Comparison of ENCODE assay signal across 19 cellular contexts in the genomic region with DNA sequence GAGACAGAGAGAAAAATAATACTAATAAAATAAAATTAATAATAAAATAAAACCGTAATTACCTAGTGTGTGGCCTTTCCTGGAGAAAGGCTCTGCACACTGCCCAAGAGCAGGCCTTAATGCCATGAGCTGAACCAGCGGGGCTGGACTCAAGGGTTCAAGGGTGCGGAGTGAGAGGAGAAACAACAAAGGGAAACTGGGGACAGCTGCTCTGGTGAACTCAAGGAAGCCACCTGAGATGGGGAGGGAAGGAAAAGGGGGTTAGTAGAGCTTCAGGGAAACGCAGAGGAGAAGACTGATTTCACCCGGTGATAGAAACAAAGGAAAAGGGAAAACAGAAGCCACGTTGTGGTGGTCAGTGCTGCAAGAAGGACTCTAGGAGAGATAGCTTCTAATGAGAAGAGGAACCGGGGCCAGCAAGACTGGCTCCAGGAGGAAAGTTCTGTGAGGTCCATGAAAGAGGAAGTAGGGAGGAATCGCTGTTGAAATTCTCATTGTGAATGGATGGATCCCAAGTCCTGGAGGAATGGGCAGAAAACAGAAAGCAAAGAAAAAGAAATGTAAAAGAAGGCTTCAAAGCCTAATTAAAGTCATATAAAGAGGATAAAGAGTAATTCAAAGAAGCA. TPM values are rescaled to one million over a fixed set of nuclear protein-coding genes. Genes with fewer than 3 reads are reported as not detected.
DNase-seq lines count a peak whose midpoint lies in the region; ATAC-seq and TF ChIP-seq lines count a peak whose summit lies in the region.
"Had no signal": no experiment of that assay in that cellular context is flagged by ENCODE, and none has a peak within 500 bp of the region (broad histone marks: within the 10 kb centered on the region; RNA-seq: fewer than 3 reads in every experiment).

No MANE protein-coding gene starts in this region.

- intact Hi-C loops in sigmoid colon (cut with DNase I) (no loop called here), vagina (cut with DNase I) (loop anchor here (5.0 to 10.0 kb wide), 2 partner anchors 118 to 430 kb away; no protein-coding TSS in a partner anchor)

- no peak overlapping the region for H3K4me3 Mint-ChIP-seq in activated CD8-positive, alpha-beta memory T cell treated with anti-CD3 and anti-CD28 coated beads, Interleukin-2, amount 10 ng/mL, durations not matched to agents 7 days and 5 days
- peak overlapping the region; percentile 60 for H3K4me3 Mint-ChIP-seq in activated T-helper 17 cell treated with anti-CD3 and anti-CD28 coated beads, Interleukin-2, amount 50 U/mL, for 72 hours
- H3K4me3 Mint-ChIP-seq in progenitor cell of endocrine pancreas (ENCODE audit: low read depth), result no peak overlapping the region
- H3K4me3 Mint-ChIP-seq: naive thymus-derived CD8-positive, alpha-beta T cell; stimulated activated naive B cell treated with anti-CD40 and anti-IgM and Interleukin-4, amounts not matched to agents 10 μg/mL and 1 μg/mL and 100 μg/mL, for 72 hours had no signal

- peaks cover 13% of the 10 kb centered on the region for H3K36me3 Mint-ChIP-seq in activated CD8-positive, alpha-beta memory T cell treated with anti-CD3 and anti-CD28 coated beads, Interleukin-2, amount 10 ng/mL, durations not matched to agents 7 days and 5 days
- H3K36me3 Mint-ChIP-seq in activated T-helper 17 cell treated with anti-CD3 and anti-CD28 coated beads, Interleukin-2, amount 50 U/mL, for 72 hours (ENCODE audit: low read depth), result peaks cover 12% of the 10 kb centered on the region
- H3K36me3 Mint-ChIP-seq in progenitor cell of endocrine pancreas (ENCODE audit: insufficient read depth), result no peaks in the 10 kb centered on the region

- no peaks in the 10 kb centered on the region for H3K4me1 ChIP-seq in sigmoid colon
- H3K4me1 ChIP-seq in vagina, result no peaks in the 10 kb centered on the region
- H3K4me1 ChIP-seq: colonic mucosa had no signal

- H3K4me3 ChIP-seq in HL-60 (replicated peaks; ENCODE audit: insufficient read depth, low read length), result no peak overlapping the region
- H3K4me3 ChIP-seq in sigmoid colon, result no peak overlapping the region
- H3K4me3 ChIP-seq in vagina, result no peak overlapping the region
- H3K4me3 ChIP-seq: colonic mucosa had no signal

- peaks cover 6% of the 10 kb centered on the region for H3K27me3 Mint-ChIP-seq in activated CD8-positive, alpha-beta memory T cell treated with anti-CD3 and anti-CD28 coated beads, Interleukin-2, amount 10 ng/mL, durations not matched to agents 7 days and 5 days
- H3K27me3 Mint-ChIP-seq in activated T-helper 17 cell treated with anti-CD3 and anti-CD28 coated beads, Interleukin-2, amount 50 U/mL, for 72 hours, result no peaks in the 10 kb centered on the region
- peaks cover 21% of the 10 kb centered on the region for H3K27me3 Mint-ChIP-seq in progenitor cell of endocrine pancreas
- H3K27me3 Mint-ChIP-seq: naive thymus-derived CD8-positive, alpha-beta T cell had no signal

- no peaks in the 10 kb centered on the region for H3K36me3 ChIP-seq in sigmoid colon
- no peaks in the 10 kb centered on the region for H3K36me3 ChIP-seq in vagina
- H3K36me3 ChIP-seq: colonic mucosa had no signal

- H3K9me3 Mint-ChIP-seq in activated CD8-positive, alpha-beta memory T cell treated with anti-CD3 and anti-CD28 coated beads, Interleukin-2, amount 10 ng/mL, durations not matched to agents 7 days and 5 days (ENCODE audit: low read depth), result peaks cover 9% of the 10 kb centered on the region
- H3K9me3 Mint-ChIP-seq in activated T-helper 17 cell treated with anti-CD3 and anti-CD28 coated beads, Interleukin-2, amount 50 U/mL, for 72 hours, result peaks cover 6% of the 10 kb centered on the region
- peaks cover 10% of the 10 kb centered on the region for H3K9me3 Mint-ChIP-seq in progenitor cell of endocrine pancreas (ENCODE audit: low read depth)

- TF ChIP-seq EP300 in sigmoid colon (IDR thresholded peaks at IDR 0.05), result no peak

- H3K27ac ChIP-seq in HL-60 (replicated peaks), result 0 out of 2 replicates have a peak overlapping the region, but pooled peaks have one; percentile 9
- no peak overlapping the region for H3K27ac ChIP-seq in sigmoid colon
- H3K27ac ChIP-seq in vagina, result no peak overlapping the region
- H3K27ac ChIP-seq: colonic mucosa, RWPE1 had no signal

- TF ChIP-seq POLR2A in sigmoid colon (IDR thresholded peaks at IDR 0.05) (no peak), vagina (IDR thresholded peaks at IDR 0.05) (no peak)

- peak; percentile 15 for DNase-seq in activated CD8-positive, alpha-beta memory T cell treated with anti-CD3 and anti-CD28 coated beads, Interleukin-2, amount 50 U/mL, for 48 hours
- DNase-seq in activated CD8-positive, alpha-beta memory T cell treated with anti-CD3 and anti-CD28 coated beads, Interleukin-2, amount 10 ng/mL, durations not matched to agents 7 days and 5 days, result no peak
- peak; percentile 52 to 57 for DNase-seq in HL-60 (ENCODE audit: low read depth in 1 of 2, low spot score in 1 of 2)
- peak; percentile 57 for DNase-seq in sigmoid colon
- DNase-seq in progenitor cell of endocrine pancreas (ENCODE audit: low spot score, unreplicated experiment), result no peak
- DNase-seq in vagina (ENCODE audit: extremely low spot score in 2 of 2), result no peak
- DNase-seq in D341Med (ENCODE audit: low spot score), result no peak
- DNase-seq: colonic mucosa; DMS79 treated with DMSO at 0.1 percent for 48 hours; glutamatergic neuron; GOT3; naive thymus-derived CD8-positive, alpha-beta T cell; NCI-H187 treated with DMSO at 0.1 percent for 48 hours; NCI-H226; stimulated activated naive B cell treated with anti-CD40 and anti-IgM and Interleukin-4, amounts not matched to agents 10 μg/mL and 1 μg/mL and 100 μg/mL, for 72 hours had no signal

- no peak overlapping the region for H3K27ac Mint-ChIP-seq in activated CD8-positive, alpha-beta memory T cell treated with anti-CD3 and anti-CD28 coated beads, Interleukin-2, amount 10 ng/mL, durations not matched to agents 7 days and 5 days
- peak overlapping the region; percentile 98 for H3K27ac Mint-ChIP-seq in activated T-helper 17 cell treated with anti-CD3 and anti-CD28 coated beads, Interleukin-2, amount 50 U/mL, for 72 hours
- H3K27ac Mint-ChIP-seq in progenitor cell of endocrine pancreas, result no peak overlapping the region

- WGBS in sigmoid colon, 2 donors, result 91 to 94% methylated on average over 8 of the region's 8 CpGs

- TF ChIP-seq CTCF in HL-60 (IDR thresholded peaks at IDR 0.05; ENCODE audit: insufficient read depth, low read length), result no peak
- no peak for TF ChIP-seq CTCF in sigmoid colon (IDR thresholded peaks at IDR 0.05)
- TF ChIP-seq CTCF in progenitor cell of endocrine pancreas (IDR thresholded peaks at IDR 0.05; ENCODE audit: unreplicated experiment), result no peak
- TF ChIP-seq CTCF in vagina (IDR thresholded peaks at IDR 0.05), result no peak

- peaks cover 19% of the 10 kb centered on the region for H3K4me1 Mint-ChIP-seq in activated CD8-positive, alpha-beta memory T cell treated with anti-CD3 and anti-CD28 coated beads, Interleukin-2, amount 10 ng/mL, durations not matched to agents 7 days and 5 days
- peaks cover 68% of the 10 kb centered on the region for H3K4me1 Mint-ChIP-seq in activated T-helper 17 cell treated with anti-CD3 and anti-CD28 coated beads, Interleukin-2, amount 50 U/mL, for 72 hours
- H3K4me1 Mint-ChIP-seq in progenitor cell of endocrine pancreas (ENCODE audit: low read depth), result no peaks in the 10 kb centered on the region

- ATAC-seq in activated CD8-positive, alpha-beta memory T cell treated with anti-CD3 and anti-CD28 coated beads, Interleukin-2, amount 10 ng/mL, durations not matched to agents 7 days and 5 days, result no peak
- ATAC-seq in activated T-helper 17 cell treated with anti-CD3 and anti-CD28 coated beads, Interleukin-2, amount 50 U/mL, for 72 hours (replicated peaks), result no peak
- ATAC-seq: naive thymus-derived CD8-positive, alpha-beta T cell; sciatic nerve; stimulated activated naive B cell treated with anti-CD40 and anti-IgM and Interleukin-4, amounts not matched to agents 10 μg/mL and 1 μg/mL and 100 μg/mL, for 72 hours had no signal

- H3K27me3 ChIP-seq in HL-60 (ENCODE audit: insufficient read depth, poor library complexity, severe bottlenecking) (no peaks in the 10 kb centered on the region), sigmoid colon (no peaks in the 10 kb centered on the region), vagina (no peaks in the 10 kb centered on the region)
- H3K27me3 ChIP-seq: colonic mucosa had no signal

- CTCF ChIA-PET in activated CD8-positive, alpha-beta memory T cell treated with anti-CD3 and anti-CD28 coated beads, Interleukin-2, amount 10 ng/mL, durations not matched to agents 7 days and 5 days (lab: Charles Lee), result interaction anchor here (2.3 kb wide), 1 partner anchor 11 kb away, joined by 8 read pairs; no protein-coding TSS in a partner anchor

- no peaks in the 10 kb centered on the region for H3K9me3 ChIP-seq in sigmoid colon
- H3K9me3 ChIP-seq in vagina, result no peaks in the 10 kb centered on the region
- H3K9me3 ChIP-seq: colonic mucosa had no signal

RNA-seq across cellular contexts. Expression of gene BCL2L14, which starts 48.3 kb away (rescaled TPM):
- 10 to 100 TPM in 1 of 2 experiments, 1 to 10 TPM in 1; 3.3 to 12.2 TPM for total RNA-seq in activated CD8-positive, alpha-beta memory T cell treated with anti-CD3 and anti-CD28 coated beads, Interleukin-2, amount 10 ng/mL, durations not matched to agents 7 days and 5 days
- total RNA-seq in activated T-helper 17 cell treated with anti-CD3 and anti-CD28 coated beads, Interleukin-2, amount 50 U/mL, for 72 hours, result 1 to 10 TPM; 3.0 to 3.8 TPM
- total RNA-seq in sigmoid colon (not detected), progenitor cell of endocrine pancreas (1.1 and 1.4 TPM in 2 replicates), vagina (not detected)
- 10 to 100 TPM; 21.6 to 41.8 (median 36.0) TPM for polyA plus RNA-seq in sigmoid colon
- total RNA-seq: naive thymus-derived CD8-positive, alpha-beta T cell; osteoblast; sciatic nerve had no signal

Comparison
In these comparisons a context has a peak if more than half of its experiments do, and no peak if none do; other contexts are left out.
1. DNase-seq: peak in activated CD8-positive, alpha-beta memory T cell treated with anti-CD3 and anti-CD28 coated beads, Interleukin-2, amount 50 U/mL, for 48 hours (single experiment), HL-60 (2 of 2) and sigmoid colon (single experiment); none in activated CD8-positive, alpha-beta memory T cell treated with anti-CD3 and anti-CD28 coated beads, Interleukin-2, amount 10 ng/mL, durations not matched to agents 7 days and 5 days (single experiment), progenitor cell of endocrine pancreas (single experiment), vagina (0 of 2) and D341Med (single experiment).